8 cellular contexts compared by ENCODE assay signal in the genomic region with DNA sequence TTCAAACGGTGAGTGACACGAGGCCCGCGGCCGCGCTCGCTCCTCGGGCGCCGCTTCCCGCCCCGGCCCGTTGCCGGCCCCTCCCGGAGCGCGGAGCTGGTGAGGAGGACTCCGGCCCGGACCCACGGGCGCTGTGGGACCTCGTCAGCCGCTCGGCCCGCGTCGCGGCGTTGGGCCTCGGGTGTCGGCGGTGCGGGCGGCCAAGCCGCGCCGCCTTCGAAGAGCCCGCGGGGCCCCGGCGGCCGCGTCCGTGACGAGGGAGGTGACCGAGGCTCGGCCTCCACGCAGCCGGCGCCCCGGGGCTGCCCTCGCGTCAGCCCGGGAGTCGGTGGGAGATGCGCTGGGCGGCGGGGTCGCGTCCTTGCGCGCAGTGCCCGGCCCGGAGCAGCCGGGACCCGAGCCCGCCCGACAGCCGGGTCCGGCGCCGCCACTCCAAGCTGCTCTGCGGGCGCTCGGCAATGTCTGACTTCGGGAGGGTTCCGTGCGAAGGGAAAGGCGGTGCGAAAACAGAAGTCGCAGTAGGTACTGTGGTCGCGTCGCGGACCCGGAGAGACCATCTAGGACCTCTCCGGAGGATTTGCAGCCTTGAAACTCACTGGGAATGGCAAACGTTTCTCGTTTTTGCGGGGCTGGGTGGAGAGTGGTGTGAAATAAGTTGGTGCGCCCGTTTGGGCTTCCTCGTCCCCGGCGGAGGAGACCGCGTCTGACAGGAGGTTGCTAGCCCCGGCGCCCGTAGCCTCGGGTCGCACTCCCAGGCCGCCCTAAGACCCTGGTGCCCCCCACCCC. TPM values are rescaled to one million over a fixed set of nuclear protein-coding genes. Genes with fewer than 3 reads are reported as not detected.
A peak's percentile ranks its signal among the peaks of the same experiment; 100 is the strongest.
DNase-seq lines count a peak whose midpoint lies in the region; ATAC-seq and TF ChIP-seq lines count a peak whose summit lies in the region.

No MANE protein-coding gene starts in this region.

- H3K27me3 Mint-ChIP-seq in Calu3 (ENCODE audit: unreplicated experiment) = no peaks in the 10 kb centered on the region
- H3K27me3 Mint-ChIP-seq in GM23338 (ENCODE audit: insufficient read depth, low read depth, poor library complexity) = peaks cover 11% of the 10 kb centered on the region
- H3K27me3 Mint-ChIP-seq in naive thymus-derived CD8-positive, alpha-beta T cell = no peaks in the 10 kb centered on the region

- H3K4me3 Mint-ChIP-seq in Calu3 (ENCODE audit: low read depth, unreplicated experiment) = peak overlapping the region; percentile 90
- peak overlapping the region; percentile 98 for H3K4me3 Mint-ChIP-seq in GM23338
- H3K4me3 Mint-ChIP-seq in naive thymus-derived CD8-positive, alpha-beta T cell = peak overlapping the region; percentile 96 to 99 (median 98)

- H3K9me3 Mint-ChIP-seq in Calu3 (ENCODE audit: low read depth, unreplicated experiment) (no peaks in the 10 kb centered on the region), GM23338 (no peaks in the 10 kb centered on the region; the same call in 1 of the 3 replicates)
- H3K9me3 Mint-ChIP-seq in naive thymus-derived CD8-positive, alpha-beta T cell = no peaks in the 10 kb centered on the region

- BruUV-seq in Calu3 (replicated peaks; lab: Mats Ljungman, UMichigan) = no TSS peak

- H3K27ac Mint-ChIP-seq in Calu3 (ENCODE audit: unreplicated experiment) (peak overlapping the region; percentile 87), GM23338 (0 out of 2 replicates have a peak overlapping the region, but pooled peaks have one; percentile 99)
- H3K27ac Mint-ChIP-seq in naive thymus-derived CD8-positive, alpha-beta T cell = peak overlapping the region; percentile 93 to 98 (median 97)

- peaks cover 34% of the 10 kb centered on the region for H3K36me3 Mint-ChIP-seq in Calu3 (ENCODE audit: insufficient read depth, unreplicated experiment)
- no peaks in the 10 kb centered on the region for H3K36me3 Mint-ChIP-seq in GM23338 (ENCODE audit: low read depth)
- no peaks in the 10 kb centered on the region for H3K36me3 Mint-ChIP-seq in naive thymus-derived CD8-positive, alpha-beta T cell

- TF ChIP-seq CTCF in Calu3 (IDR thresholded peaks at IDR 0.05; ENCODE audit: unreplicated experiment) = no peak
- no peak for TF ChIP-seq CTCF in GM23338 (conservative IDR thresholded peaks at IDR 0.05; ENCODE audit: low read depth in 2 of 2)
- no peak for TF ChIP-seq CTCF in NB4 (IDR thresholded peaks at IDR 0.05; ENCODE audit: low read depth, low read length)

- POLR2A ChIA-PET in naive thymus-derived CD8-positive, alpha-beta T cell (lab: Charles Lee) = interaction anchor here (0.6 to 12.5 kb wide), 13 partner anchors 12 to 513 kb away, joined by 3 to 392 read pairs (median 6); a partner anchor contains a TSS

- H3K4me3 ChIP-seq in GM23338 = peak overlapping the region; percentile 87
- H3K4me3 ChIP-seq in NB4 (ENCODE audit: low read depth, low read length) = peak overlapping the region; percentile 99

- CTCF ChIA-PET in Calu3 (lab: Charles Lee) = interaction anchor here (0.8 to 1.8 kb wide), 4 partner anchors 15 to 81 kb away, joined by 3 to 10 read pairs (median 6); no protein-coding TSS in a partner anchor

- H2AFZ ChIP-seq in GM23338 = no peak overlapping the region

- H3K27me3 ChIP-seq in GM23338 (ENCODE audit: insufficient read depth) = peaks cover 6% of the 10 kb centered on the region

- TF ChIP-seq POLR2A in NB4 (IDR thresholded peaks at IDR 0.05; ENCODE audit: extremely low read depth, insufficient read length) (no peak), erythroblast (IDR thresholded peaks at IDR 0.05; ENCODE audit: low read length) (no peak)

- H3K36me3 ChIP-seq in GM23338 (ENCODE audit: insufficient read depth) = no peaks in the 10 kb centered on the region

- no peaks in the 10 kb centered on the region for H4K20me1 ChIP-seq in GM23338 (replicated peaks; ENCODE audit: insufficient read depth)

- peaks cover 19% of the 10 kb centered on the region; the same call in 1 of the 2 replicates for H3F3A ChIP-seq in GM23338 (replicated peaks; ENCODE audit: low read depth)

- H3K4me1 ChIP-seq in GM23338 (ENCODE audit: insufficient read depth) = peaks cover 20% of the 10 kb centered on the region

- H3K79me2 ChIP-seq in GM23338 (replicated peaks; ENCODE audit: insufficient read depth) = peaks cover 55% of the 10 kb centered on the region

- H3K27ac ChIP-seq in GM23338 (ENCODE audit: low read depth) (no peak overlapping the region), substantia nigra (ENCODE audit: low read depth, low read length, poor library complexity, severe bottlenecking) (peak overlapping the region; percentile 93)

- ATAC-seq in GM23338 = peak; percentile 14
- peak; percentile 17 to 33 for ATAC-seq in naive thymus-derived CD8-positive, alpha-beta T cell

- DNase-seq in Calu3 (no peak), GM23338 (ENCODE audit: low spot score) (peak; percentile 65), NB4 (ENCODE audit: low read depth) (peak; percentile 69), activated T-cell treated with anti-CD3 and anti-CD28 coated beads for 1 hour (ENCODE audit: low read depth) (peak; percentile 40), erythroblast (lab: John Stamatoyannopoulos, UW) (peak; percentile 67 to 83), substantia nigra (lab: John Stamatoyannopoulos, UW) (peak in 27 of 49 donors; percentile 6 to 77 (median 33)), hepatic stellate cell (ENCODE audit: low spot score) (no peak)
- peak in 9 of 10 donors; percentile 15 to 62 (median 34) for DNase-seq in naive thymus-derived CD8-positive, alpha-beta T cell

- H3K4me1 Mint-ChIP-seq in Calu3 (ENCODE audit: low read depth, unreplicated experiment) (no peaks in the 10 kb centered on the region), GM23338 (peaks cover 26% of the 10 kb centered on the region)
- H3K4me1 Mint-ChIP-seq in naive thymus-derived CD8-positive, alpha-beta T cell = peaks cover 13 to 66% (median 40%) of the 10 kb centered on the region in 4 donors

- intact Hi-C loops in Calu3 (cut with micrococcal nuclease; ENCODE audit: unreplicated experiment) = loop anchor here (5.0 kb wide), 1 partner anchor 51 kb away; no protein-coding TSS in a partner anchor

- H3K4me2 ChIP-seq in GM23338 = peak overlapping the region; percentile 92

- no peaks in the 10 kb centered on the region for H3K9me2 ChIP-seq in GM23338 (ENCODE audit: insufficient read depth)

TF ChIP-seq in GM23338, 12 proteins besides CTCF, POLR2A, EP300 and RAD21 (continues in another document):
- TF ChIP-seq ZNF331 (CRISPR knock-in tag; IDR thresholded peaks at IDR 0.05; ENCODE audit: low read depth) (no peak), EZH2 (IDR thresholded peaks at IDR 0.05; ENCODE audit: low read depth, unreplicated experiment) (no peak), CREB1 (CRISPR knock-in tag; IDR thresholded peaks at IDR 0.05; ENCODE audit: low read depth) (no peak), EZH2phosphoT487 (IDR thresholded peaks at IDR 0.05; ENCODE audit: unreplicated experiment) (no peak), JUNB (IDR thresholded peaks at IDR 0.05; ENCODE audit: unreplicated experiment) (no peak), POLR2AphosphoS5 (IDR thresholded peaks at IDR 0.05; ENCODE audit: low read depth) (no peak), NANOG (IDR thresholded peaks at IDR 0.05; ENCODE audit: borderline replicate concordance) (no peak)
- TF ChIP-seq, protein P1, sequence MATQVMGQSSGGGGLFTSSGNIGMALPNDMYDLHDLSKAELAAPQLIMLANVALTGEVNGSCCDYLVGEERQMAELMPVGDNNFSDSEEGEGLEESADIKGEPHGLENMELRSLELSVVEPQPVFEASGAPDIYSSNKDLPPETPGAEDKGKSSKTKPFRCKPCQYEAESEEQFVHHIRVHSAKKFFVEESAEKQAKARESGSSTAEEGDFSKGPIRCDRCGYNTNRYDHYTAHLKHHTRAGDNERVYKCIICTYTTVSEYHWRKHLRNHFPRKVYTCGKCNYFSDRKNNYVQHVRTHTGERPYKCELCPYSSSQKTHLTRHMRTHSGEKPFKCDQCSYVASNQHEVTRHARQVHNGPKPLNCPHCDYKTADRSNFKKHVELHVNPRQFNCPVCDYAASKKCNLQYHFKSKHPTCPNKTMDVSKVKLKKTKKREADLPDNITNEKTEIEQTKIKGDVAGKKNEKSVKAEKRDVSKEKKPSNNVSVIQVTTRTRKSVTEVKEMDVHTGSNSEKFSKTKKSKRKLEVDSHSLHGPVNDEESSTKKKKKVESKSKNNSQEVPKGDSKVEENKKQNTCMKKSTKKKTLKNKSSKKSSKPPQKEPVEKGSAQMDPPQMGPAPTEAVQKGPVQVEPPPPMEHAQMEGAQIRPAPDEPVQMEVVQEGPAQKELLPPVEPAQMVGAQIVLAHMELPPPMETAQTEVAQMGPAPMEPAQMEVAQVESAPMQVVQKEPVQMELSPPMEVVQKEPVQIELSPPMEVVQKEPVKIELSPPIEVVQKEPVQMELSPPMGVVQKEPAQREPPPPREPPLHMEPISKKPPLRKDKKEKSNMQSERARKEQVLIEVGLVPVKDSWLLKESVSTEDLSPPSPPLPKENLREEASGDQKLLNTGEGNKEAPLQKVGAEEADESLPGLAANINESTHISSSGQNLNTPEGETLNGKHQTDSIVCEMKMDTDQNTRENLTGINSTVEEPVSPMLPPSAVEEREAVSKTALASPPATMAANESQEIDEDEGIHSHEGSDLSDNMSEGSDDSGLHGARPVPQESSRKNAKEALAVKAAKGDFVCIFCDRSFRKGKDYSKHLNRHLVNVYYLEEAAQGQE (IDR thresholded peaks at IDR 0.05; ENCODE audit: unreplicated experiment) = no peak

RNA-seq across cellular contexts. Expression of a gene that starts 0.8 kb away (rescaled TPM):
- 48.3 and 53.6 TPM in 2 replicates for total RNA-seq in Calu3 (2022)
- 28.5 and 43.6 TPM in 2 replicates for total RNA-seq in GM23338 (2014; rRNA removed; shearing (Covaris generic))
- 11.4 and 14.9 TPM in 2 replicates for polyA plus RNA-seq in GM23338 (2016; fragmentation: Nextera tagmentation; extraction: Ambion mirVana)
- 10 to 100 TPM; 85.6 to 88.3 TPM for total RNA-seq in naive thymus-derived CD8-positive, alpha-beta T cell
- polyA plus RNA-seq in naive thymus-derived CD8-positive, alpha-beta T cell = 10 to 100 TPM in 1 of 3 donors, 1 to 10 TPM in 2; 4.0 to 38.0 (median 8.1) TPM

RNA-seq across cellular contexts. Expression of a gene that starts 40.9 kb away (rescaled TPM):
- 3.3 and 3.6 TPM in 2 replicates for total RNA-seq in Calu3 (2022)
- total RNA-seq in GM23338 (2014; rRNA removed; shearing (Covaris generic)) = 2.3 and 3.9 TPM in 2 replicates
- 3.0 and 3.6 TPM in 2 replicates for polyA plus RNA-seq in GM23338 (2016; fragmentation: Nextera tagmentation; extraction: Ambion mirVana)
- total RNA-seq in naive thymus-derived CD8-positive, alpha-beta T cell = 1 to 10 TPM; 1.8 to 2.0 TPM
- 1 to 10 TPM; 1.1 to 1.2 (median 1.2) TPM for polyA plus RNA-seq in naive thymus-derived CD8-positive, alpha-beta T cell

Comparison
In these comparisons a context has a peak if more than half of its experiments do, and no peak if none do; other contexts are left out.
1. DNase-seq: peak in GM23338 (single experiment), NB4 (single experiment), activated T-cell treated with anti-CD3 and anti-CD28 coated beads for 1 hour (single experiment), erythroblast (2 of 2), naive thymus-derived CD8-positive, alpha-beta T cell (9 of 10) and substantia nigra (27 of 49); none in Calu3 (single experiment) and hepatic stellate cell (single experiment).
2. Peak in every context shown above with its lines, with median percentiles within 50 percentile points of each other: H3K27ac Mint-ChIP-seq and H3K4me3 Mint-ChIP-seq.